Comparison of ENCODE assay signal across 14 cellular contexts in genomic region chr9:125479846-125480615, GRCh38.
"Had no signal": no experiment of that assay in that cellular context is flagged by ENCODE, and none has a peak within 500 bp of the region (broad histone marks: within the 10 kb centered on the region; RNA-seq: fewer than 3 reads in every experiment).

No MANE protein-coding gene starts in this region.

- H3K4me3 Mint-ChIP-seq: activated CD4-positive, alpha-beta T cell treated with anti-CD3 and anti-CD28 coated beads for 36 hours; activated CD8-positive, alpha-beta T cell treated with anti-CD3 and anti-CD28 coated beads, Interleukin-2, amount 10 ng/mL, durations not matched to agents 7 days and 5 days; activated T-helper 1 cell treated with anti-CD3 and anti-CD28 coated beads, Interleukin-12 subunit alpha, Interleukin-12 subunit beta, Interleukin-2, Interleukin-4 antibody, amounts not matched to agents 30 ng/mL and 10 ng/mL and 1 ng/mL, durations not matched to agents 14 hours and 24 hours and 36 hours had no signal

- DNase-seq: activated CD4-positive, alpha-beta T cell treated with anti-CD3 and anti-CD28 coated beads for 36 hours; activated CD8-positive, alpha-beta memory T cell treated with anti-CD3 and anti-CD28 coated beads, Interleukin-2, amount 50 U/mL, for 48 hours; activated CD8-positive, alpha-beta T cell treated with anti-CD3 and anti-CD28 coated beads, Interleukin-2, amount 10 ng/mL, durations not matched to agents 7 days and 5 days; activated naive CD4-positive, alpha-beta T cell; aorta; islet precursor cell; left ventricle myocardium inferior; mesenchymal stem cell; stimulated activated CD4-positive, alpha-beta T cell treated with anti-CD3 and anti-CD28 coated beads, Interleukin-2, amount 100 ng/mL, for 48 hours; stimulated activated naive CD8-positive, alpha-beta T cell treated with anti-CD3 and anti-CD28 coated beads, Interleukin-15, Interleukin-2, amounts not matched to agents 100 U/mL and 50 U/mL, for 24 hours; T-helper 9 cell; upper lobe of left lung had no signal

- H3K9me3 Mint-ChIP-seq: activated T-helper 1 cell treated with anti-CD3 and anti-CD28 coated beads, Interleukin-12 subunit alpha, Interleukin-12 subunit beta, Interleukin-2, Interleukin-4 antibody, amounts not matched to agents 30 ng/mL and 10 ng/mL and 1 ng/mL, durations not matched to agents 14 hours and 24 hours and 36 hours had no signal

- H3K27me3 ChIP-seq: suprapubic skin, upper lobe of left lung had no signal

- H3K27ac Mint-ChIP-seq: activated CD4-positive, alpha-beta T cell treated with anti-CD3 and anti-CD28 coated beads for 36 hours; activated CD8-positive, alpha-beta T cell treated with anti-CD3 and anti-CD28 coated beads, Interleukin-2, amount 10 ng/mL, durations not matched to agents 7 days and 5 days; activated T-helper 1 cell treated with anti-CD3 and anti-CD28 coated beads, Interleukin-12 subunit alpha, Interleukin-12 subunit beta, Interleukin-2, Interleukin-4 antibody, amounts not matched to agents 30 ng/mL and 10 ng/mL and 1 ng/mL, durations not matched to agents 14 hours and 24 hours and 36 hours had no signal

- H3K9me3 ChIP-seq: left ventricle myocardium inferior, suprapubic skin, upper lobe of left lung had no signal

- H3K4me1 Mint-ChIP-seq: activated CD4-positive, alpha-beta T cell treated with anti-CD3 and anti-CD28 coated beads for 36 hours had no signal

- H3K4me3 ChIP-seq: left ventricle myocardium inferior, suprapubic skin, upper lobe of left lung had no signal

- ATAC-seq: activated CD4-positive, alpha-beta T cell treated with anti-CD3 and anti-CD28 coated beads for 36 hours; activated CD8-positive, alpha-beta T cell treated with anti-CD3 and anti-CD28 coated beads, Interleukin-2, amount 10 ng/mL, durations not matched to agents 7 days and 5 days; stimulated activated naive CD8-positive, alpha-beta T cell treated with anti-CD3 and anti-CD28 coated beads, Interleukin-15, Interleukin-2, amounts not matched to agents 100 U/mL and 50 U/mL, for 24 hours had no signal

- H3K27me3 Mint-ChIP-seq: activated CD4-positive, alpha-beta T cell treated with anti-CD3 and anti-CD28 coated beads for 36 hours had no signal

- H3K27ac ChIP-seq: left ventricle myocardium inferior, suprapubic skin had no signal

- H3K4me1 ChIP-seq: suprapubic skin had no signal
